In genomic region chr6:28839443-28840120, GRCh38 we compare ENCODE assay signal across 1 cellular context.
TF ChIP-seq lines count a peak whose summit lies in the region.

No MANE protein-coding gene starts in this region.

TF ChIP-seq in GM23338, 12 proteins besides CTCF, POLR2A, EP300 and RAD21 (continued from another document):
- TF ChIP-seq CREB1 (CRISPR knock-in tag; IDR thresholded peaks at IDR 0.05; ENCODE audit: low read depth) = no peak
- no peak for TF ChIP-seq EZH2phosphoT487 (IDR thresholded peaks at IDR 0.05; ENCODE audit: unreplicated experiment)
